In genomic region chr3:39410893-39411292, GRCh38 we compare ENCODE assay signal across 1 cellular context.
TF ChIP-seq lines count a peak whose summit lies in the region.

No MANE protein-coding gene starts in this region.

TF ChIP-seq in H1, 55 proteins besides CTCF, POLR2A, EP300 and RAD21:
- TF ChIP-seq FOSL1 (IDR thresholded peaks at IDR 0.05; ENCODE audit: insufficient read depth, low read depth, low read length) (no peak), CHD1 (IDR thresholded peaks at IDR 0.05; ENCODE audit: low read depth, low read length) (no peak), ASH2L (IDR thresholded peaks at IDR 0.05; ENCODE audit: low read length) (no peak), BRCA1 (IDR thresholded peaks at IDR 0.05; ENCODE audit: low read depth, low read length) (no peak), POLR2AphosphoS5 (IDR thresholded peaks at IDR 0.05; ENCODE audit: low read depth, low read length) (peak; percentile 54), JUND (IDR thresholded peaks at IDR 0.05; ENCODE audit: low read length) (no peak)
